In the genomic region with DNA sequence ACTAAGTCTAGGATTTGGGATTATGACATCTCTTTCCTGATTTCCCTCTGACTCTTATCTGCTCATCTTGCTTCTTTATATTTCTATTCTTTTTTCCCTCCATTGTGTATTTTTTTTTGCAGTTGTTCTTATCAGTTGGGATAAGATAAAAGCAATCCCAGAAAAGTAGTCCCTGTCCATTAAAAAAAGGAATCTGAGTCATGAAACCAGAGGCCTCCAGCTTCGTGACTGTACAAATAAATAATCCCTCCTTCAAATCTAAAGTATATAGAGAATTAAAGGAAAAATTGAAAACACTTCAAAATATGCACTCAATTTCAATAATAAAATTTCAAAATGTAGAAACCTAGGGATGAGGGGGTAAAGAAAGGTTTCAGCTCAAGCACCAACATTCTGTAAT, we compare ENCODE assay signal across 33 cellular contexts.
"Had no signal": no experiment of that assay in that cellular context is flagged by ENCODE, and none has a peak within 500 bp of the region (broad histone marks: within the 10 kb centered on the region; RNA-seq: fewer than 3 reads in every experiment).

No MANE protein-coding gene starts in this region.

- DNase-seq: activated effector memory CD4-positive, alpha-beta T cell treated with anti-CD3 and anti-CD28 coated beads, Interleukin-2, amount 50 U/mL, for 16 hours; activated effector memory CD4-positive, alpha-beta T cell treated with Interleukin-2 at 50 U/mL for 16 hours; activated gamma-delta T cell; activated gamma-delta T cell treated with Interleukin-2 at 50 U/mL for 16 hours; activated naive CD4-positive, alpha-beta T cell; activated naive CD4-positive, alpha-beta T cell treated with anti-CD3 and anti-CD28 coated beads for 36 hours; activated naive CD4-positive, alpha-beta T cell treated with anti-CD3 and anti-CD28 coated beads, Interleukin-2, amount 10 ng/mL, durations not matched to agents 7 days and 5 days; activated naive CD4-positive, alpha-beta T cell treated with anti-CD3 and anti-CD28 coated beads, Interleukin-2, amount 50 U/mL, for 16 hours; activated naive CD4-positive, alpha-beta T cell treated with Interleukin-2 at 50 U/mL for 16 hours; activated naive CD8-positive, alpha-beta T cell treated with anti-CD3 and anti-CD28 coated beads for 36 hours; activated naive CD8-positive, alpha-beta T cell treated with anti-CD3 and anti-CD28 coated beads, Interleukin-2, amount 10 ng/mL, durations not matched to agents 7 days and 5 days; activated naive CD8-positive, alpha-beta T cell treated with anti-CD3 and anti-CD28 coated beads, Interleukin-2, amount 50 U/mL, for 24 hours; activated T-cell treated with anti-CD3 and anti-CD28 coated beads for 4 hours; activated T-cell treated with anti-CD3 and anti-CD28 coated beads, Interleukin-2, amount 50 U/mL, for 1 hour; activated T-cell treated with anti-CD3 and anti-CD28 coated beads, Interleukin-2, amount 50 U/mL, for 24 hours; activated T-cell treated with anti-CD3 and anti-CD28 coated beads, Interleukin-2, amount 50 U/mL, for 4 hours; activated T-cell treated with anti-CD3 and anti-CD28 coated beads, Interleukin-2, amount 50 U/mL, for 48 hours; activated T-cell treated with anti-CD3 and anti-CD28 coated beads, Interleukin-2, amount 50 U/mL, for 72 hours; adrenal gland; amniotic stem cell; amygdala; anterior cingulate cortex; aorta; body of pancreas; brain microvascular endothelial cell; caudate nucleus; central memory CD4-positive, alpha-beta T cell; cerebellar nuclear complex had no signal

- H3K27me3 ChIP-seq: adrenal gland, ascending aorta, body of pancreas, brain microvascular endothelial cell, breast epithelium had no signal

- H3K36me3 ChIP-seq: adrenal gland, ascending aorta, brain microvascular endothelial cell, breast epithelium, cardiac muscle cell had no signal

- H3K4me1 ChIP-seq: adrenal gland, body of pancreas, breast epithelium had no signal

- H3K9me3 ChIP-seq: adrenal gland, ascending aorta, body of pancreas, breast epithelium had no signal

- H3K27ac ChIP-seq: adrenal gland, ascending aorta, body of pancreas, brain microvascular endothelial cell, breast epithelium, cardiac muscle cell had no signal

- H3K4me3 ChIP-seq: adrenal gland, ascending aorta, body of pancreas, breast epithelium, cardiac muscle cell had no signal

- ATAC-seq: activated naive CD4-positive, alpha-beta T cell treated with anti-CD3 and anti-CD28 coated beads, Interleukin-2, amount 50 U/mL, for 72 hours; activated naive CD8-positive, alpha-beta T cell treated with anti-CD3 and anti-CD28 coated beads, Interleukin-2, amount 50 U/mL, for 24 hours; activated T-cell treated with anti-CD3 and anti-CD28 coated beads, Interleukin-2, amount 50 U/mL, for 4 hours; activated T-cell treated with anti-CD3 and anti-CD28 coated beads, Interleukin-2, amount 50 U/mL, for 72 hours; activated T-helper 17 cell treated with anti-CD3 and anti-CD28 coated beads, Interleukin-2, amount 50 U/mL, for 72 hours; body of pancreas had no signal
